ENCODE assay signal across 9 cellular contexts in genomic region chr5:149381986-149382338, GRCh38. TPM values are rescaled to one million over a fixed set of nuclear protein-coding genes. Genes with fewer than 3 reads are reported as not detected.
A peak's percentile ranks its signal among the peaks of the same experiment; 100 is the strongest.
DNase-seq lines count a peak whose midpoint lies in the region; ATAC-seq and TF ChIP-seq lines count a peak whose summit lies in the region.
"Had no signal": no experiment of that assay in that cellular context is flagged by ENCODE, and none has a peak within 500 bp of the region (broad histone marks: within the 10 kb centered on the region; RNA-seq: fewer than 3 reads in every experiment).

No MANE protein-coding gene starts in this region.

- H3K27ac ChIP-seq in left ventricle myocardium inferior (replicated peaks) (peak overlapping the region; percentile 94), rectal smooth muscle tissue (ENCODE audit: low read depth, low read length) (peak overlapping the region; percentile 99), aorta (ENCODE audit: low read depth in 1 of 2, low read length in 2 of 2) (peak overlapping the region; percentile 99 to 100)
- H3K27ac ChIP-seq: SK-N-MC had no signal

- H3K4me1 ChIP-seq in left ventricle myocardium inferior (peaks cover 65% of the 10 kb centered on the region), rectal smooth muscle tissue (ENCODE audit: control insufficient read depth, insufficient read depth, low read length) (peaks cover 51% of the 10 kb centered on the region), aorta (ENCODE audit: control insufficient read depth in 1 of 2, insufficient read depth in 2 of 2, low read length in 2 of 2) (peaks cover 0 to 1% of the 10 kb centered on the region in 2 donors)

- in situ Hi-C loops in KBM-7 (cut with MboI; ENCODE audit: low pct_unique_long_range_greater_than_20kb, low sequenced_read_pairs), result no loop called here

- H3K27me3 Mint-ChIP-seq in activated naive CD8-positive, alpha-beta T cell treated with anti-CD3 and anti-CD28 coated beads, Interleukin-2, amount 50 U/mL, for 24 hours, result no peaks in the 10 kb centered on the region

- H3K36me3 Mint-ChIP-seq in activated naive CD8-positive, alpha-beta T cell treated with anti-CD3 and anti-CD28 coated beads, Interleukin-2, amount 50 U/mL, for 24 hours (ENCODE audit: low read depth), result no peaks in the 10 kb centered on the region

- ATAC-seq in GM19463 (IDR thresholded peaks at IDR 0.05; ENCODE audit: unreplicated experiment), result peak; percentile 82
- ATAC-seq in activated naive CD8-positive, alpha-beta T cell treated with anti-CD3 and anti-CD28 coated beads, Interleukin-2, amount 50 U/mL, for 24 hours, result peak; percentile 79
- ATAC-seq in aorta (ENCODE audit: low FRiP score), result peak; percentile 84

- 23 to 29% methylated on average over 16 of the region's 16 CpGs for WGBS in aorta, 2 donors

- TF ChIP-seq CTCF in left ventricle myocardium inferior (IDR thresholded peaks at IDR 0.05; ENCODE audit: borderline replicate concordance), result peak; percentile 99

- no peaks in the 10 kb centered on the region for H3K36me3 ChIP-seq in left ventricle myocardium inferior
- H3K36me3 ChIP-seq in rectal smooth muscle tissue (ENCODE audit: control insufficient read depth, insufficient read depth, low read length), result no peaks in the 10 kb centered on the region
- no peaks in the 10 kb centered on the region for H3K36me3 ChIP-seq in aorta (ENCODE audit: control insufficient read depth in 1 of 2, insufficient read depth in 2 of 2, low read length in 1 of 2)

- H3K9ac ChIP-seq in rectal smooth muscle tissue (ENCODE audit: low read length), result peak overlapping the region; percentile 70

- intact Hi-C loops in left ventricle myocardium inferior (cut with micrococcal nuclease) (loop anchor here (2.0 to 5.0 kb wide), 2 partner anchors 49 to 185 kb away; no protein-coding TSS in a partner anchor), aorta (cut with DNase I) (loop anchor here (2.0 kb wide), 2 partner anchors 25 to 49 kb away; no protein-coding TSS in a partner anchor)

- no peak overlapping the region for H3K27ac Mint-ChIP-seq in activated naive CD8-positive, alpha-beta T cell treated with anti-CD3 and anti-CD28 coated beads, Interleukin-2, amount 50 U/mL, for 24 hours

- H3K4me3 ChIP-seq in left ventricle myocardium inferior (peak overlapping the region; percentile 20), rectal smooth muscle tissue (ENCODE audit: low read length) (peak overlapping the region; percentile 61), aorta (ENCODE audit: low read length in 2 of 2) (no peak overlapping the region)
- H3K4me3 ChIP-seq: SK-N-MC had no signal

- H3K9me3 Mint-ChIP-seq in activated naive CD8-positive, alpha-beta T cell treated with anti-CD3 and anti-CD28 coated beads, Interleukin-2, amount 50 U/mL, for 24 hours, result no peaks in the 10 kb centered on the region

- no peaks in the 10 kb centered on the region for H3K4me1 Mint-ChIP-seq in activated naive CD8-positive, alpha-beta T cell treated with anti-CD3 and anti-CD28 coated beads, Interleukin-2, amount 50 U/mL, for 24 hours

- no peak overlapping the region for H3K4me3 Mint-ChIP-seq in activated naive CD8-positive, alpha-beta T cell treated with anti-CD3 and anti-CD28 coated beads, Interleukin-2, amount 50 U/mL, for 24 hours

- H3K9me3 ChIP-seq in left ventricle myocardium inferior (replicated peaks) (no peaks in the 10 kb centered on the region), aorta (ENCODE audit: control insufficient read depth, low read length) (no peaks in the 10 kb centered on the region)

- DNase-seq in COLO668 (lab: John Stamatoyannopoulos, UW; ENCODE audit: unreplicated experiment) (peak; percentile 44), KBM-7 (peak; percentile 81), T follicular helper cell (ENCODE audit: low read depth) (peak; percentile 54), left ventricle myocardium inferior (peak; percentile 81), aorta (peak; percentile 90 to 95)
- peak; percentile 81 for DNase-seq in activated naive CD8-positive, alpha-beta T cell treated with anti-CD3 and anti-CD28 coated beads, Interleukin-2, amount 50 U/mL, for 24 hours

- H3K27me3 ChIP-seq in left ventricle myocardium inferior (ENCODE audit: low read depth) (no peaks in the 10 kb centered on the region), rectal smooth muscle tissue (ENCODE audit: control insufficient read depth, insufficient read depth, low read length) (no peaks in the 10 kb centered on the region), aorta (ENCODE audit: control insufficient read depth in 1 of 2, insufficient read depth in 2 of 2, low read length in 1 of 2) (no peaks in the 10 kb centered on the region)

RNA-seq across cellular contexts. Expression of gene IL17B, which starts 2.9 kb away (rescaled TPM):
- total RNA-seq in left ventricle myocardium inferior (not detected), aorta (10 to 100 TPM in 1 of 2 donors, 1 to 10 TPM in 1; 2.8 to 18.0 TPM)
- polyA plus RNA-seq in aorta, result 1 to 10 TPM; 7.6 to 9.0 TPM

RNA-seq across cellular contexts. Expression of gene PCYOX1L, which starts 24.1 kb away (rescaled TPM):
- total RNA-seq in left ventricle myocardium inferior (3.2 TPM), aorta (1 to 10 TPM; 3.1 to 9.2 TPM)
- polyA plus RNA-seq in aorta, result 1 to 10 TPM; 3.1 to 5.3 TPM

RNA-seq across cellular contexts. Expression of gene GRPEL2, which starts 36.7 kb away (rescaled TPM):
- 7.6 TPM for total RNA-seq in left ventricle myocardium inferior
- total RNA-seq in aorta, result 10 to 100 TPM; 11.4 to 12.9 TPM
- 1 to 10 TPM; 1.6 to 3.7 TPM for polyA plus RNA-seq in aorta

Comparison
In these comparisons a context has a peak if more than half of its experiments do, and no peak if none do; other contexts are left out.
1. H3K4me3 ChIP-seq: peak in left ventricle myocardium inferior (single experiment) and rectal smooth muscle tissue (single experiment); none in aorta (0 of 2).
2. Peak in every context shown above with its lines, with median percentiles within 50 percentile points of each other: DNase-seq, ATAC-seq and H3K27ac ChIP-seq.